Comparison of ENCODE assay signal across 21 cellular contexts in the genomic region with DNA sequence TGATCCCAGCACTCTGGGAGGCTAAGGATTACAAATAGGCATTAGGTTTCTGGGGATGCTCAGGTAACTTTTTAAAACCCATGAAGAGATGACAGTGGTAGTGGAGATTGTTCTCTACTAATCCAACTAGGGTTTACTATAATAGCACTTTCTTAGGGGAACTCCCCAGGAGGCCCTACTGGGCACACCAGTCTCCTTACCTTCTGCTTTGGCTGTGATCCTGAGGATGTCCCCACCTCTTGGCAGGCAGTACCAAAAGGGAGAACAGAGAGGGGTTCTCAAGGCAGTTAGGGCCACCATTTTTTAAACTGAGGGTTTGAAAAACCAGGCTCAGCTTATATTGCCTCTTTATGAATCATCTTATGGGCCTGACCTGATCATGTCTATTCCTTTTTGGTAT. TPM values are rescaled to one million over a fixed set of nuclear protein-coding genes. Genes with fewer than 3 reads are reported as not detected.
DNase-seq lines count a peak whose midpoint lies in the region; ATAC-seq lines count a peak whose summit lies in the region.
"Had no signal": no experiment of that assay in that cellular context is flagged by ENCODE, and none has a peak within 500 bp of the region (broad histone marks: within the 10 kb centered on the region; RNA-seq: fewer than 3 reads in every experiment).

No MANE protein-coding gene starts in this region.

- H2BK12ac ChIP-seq in mesenchymal stem cell (ENCODE audit: low read length in 2 of 2): no peak overlapping the region

- H3K36me3 ChIP-seq in ACC112 (ENCODE audit: insufficient read depth, low read length): peaks cover 26% of the 10 kb centered on the region
- peaks cover 29% of the 10 kb centered on the region for H3K36me3 ChIP-seq in CD4-positive, alpha-beta memory T cell (ENCODE audit: insufficient read depth, low read length)
- peaks cover 12 to 50% of the 10 kb centered on the region in 2 experiments for H3K36me3 ChIP-seq in mesenchymal stem cell (ENCODE audit: control insufficient read depth in 1 of 2, insufficient read depth in 2 of 2, low read depth in 1 of 2, low read length in 2 of 2)

- H3K4ac ChIP-seq in mesenchymal stem cell (ENCODE audit: low read depth in 1 of 2, low read length in 2 of 2): no peak overlapping the region

- CTCF ChIA-PET in CD4-positive, alpha-beta memory T cell (lab: Charles Lee; ENCODE audit: partially characterized antibody): interaction anchor here (1.1 to 1.3 kb wide), 2 partner anchors 96 to 116 kb away, joined by 4 read pairs; no protein-coding TSS in a partner anchor

- H3K79me2 ChIP-seq in ACC112 (ENCODE audit: control insufficient read depth, insufficient read depth, low read length, unreplicated experiment): no peaks in the 10 kb centered on the region

- H3K14ac ChIP-seq in mesenchymal stem cell (ENCODE audit: low read length in 2 of 2): no peak overlapping the region

- H3K4me3 ChIP-seq in ACC112 (ENCODE audit: low read depth, low read length): no peak overlapping the region
- no peak overlapping the region for H3K4me3 ChIP-seq in CD4-positive, alpha-beta memory T cell (ENCODE audit: low read length in 2 of 2)
- no peak overlapping the region for H3K4me3 ChIP-seq in mesenchymal stem cell (ENCODE audit: insufficient read depth in 1 of 2, low read depth in 1 of 2, low read length in 2 of 2)
- H3K4me3 ChIP-seq: ascending aorta, GM23338, left ventricle myocardium inferior, mucosa of descending colon, stomach had no signal

- H3K23ac ChIP-seq in mesenchymal stem cell (ENCODE audit: low read length in 2 of 2): no peak overlapping the region

- H3K4me1 ChIP-seq in ACC112 (ENCODE audit: control insufficient read depth, insufficient read depth, low read length, unreplicated experiment): peaks cover 6% of the 10 kb centered on the region
- peaks cover 5% of the 10 kb centered on the region for H3K4me1 ChIP-seq in CD4-positive, alpha-beta memory T cell (ENCODE audit: insufficient read depth, low read length)
- peaks cover 5% of the 10 kb centered on the region for H3K4me1 ChIP-seq in mesenchymal stem cell (ENCODE audit: control insufficient read depth, insufficient read depth, low read depth, low read length)
- H3K4me1 ChIP-seq: ascending aorta, left ventricle myocardium inferior had no signal

- peak overlapping the region; percentile 19 to 92 (median 74) for H3K27ac Mint-ChIP-seq in CD4-positive, alpha-beta memory T cell
- peak overlapping the region; percentile 38 for H3K27ac Mint-ChIP-seq in activated T-helper 2 cell treated with anti-CD3 and anti-CD28 coated beads, Interferon-gamma antibody, Interleukin-2, Interleukin-4, amounts not matched to agents 10 μg/mL and 5 μg/mL and 100 μg/mL, durations not matched to agents 14 hours and 24 hours and 36 hours
- H3K27ac Mint-ChIP-seq: GM23338 had no signal

- H3K79me1 ChIP-seq in mesenchymal stem cell (replicated peaks; ENCODE audit: low read length, poor library complexity, severe bottlenecking): peaks cover 11% of the 10 kb centered on the region

- ATAC-seq in HG03442 (IDR thresholded peaks at IDR 0.05; ENCODE audit: unreplicated experiment): no peak
- no peak for ATAC-seq in HG03280 (IDR thresholded peaks at IDR 0.05; ENCODE audit: unreplicated experiment)
- no peak for ATAC-seq in GM19463 (IDR thresholded peaks at IDR 0.05; ENCODE audit: unreplicated experiment)
- no peak for ATAC-seq in GM19452 (IDR thresholded peaks at IDR 0.05; ENCODE audit: unreplicated experiment)
- ATAC-seq: GM23338, mucosa of descending colon, right cardiac atrium, Right ventricle myocardium inferior had no signal

- intact Hi-C loops in CD4-positive, alpha-beta memory T cell (cut with micrococcal nuclease): no loop called here
- intact Hi-C loops in activated T-helper 2 cell treated with anti-CD3 and anti-CD28 coated beads, Interferon-gamma antibody, Interleukin-2, Interleukin-4, amounts not matched to agents 10 μg/mL and 5 μg/mL and 100 μg/mL, durations not matched to agents 14 hours and 24 hours and 36 hours (cut with micrococcal nuclease): no loop called here

- peak overlapping the region; percentile 70 for H2AK5ac ChIP-seq in mesenchymal stem cell (ENCODE audit: low read length, severe bottlenecking)

- H3K18ac ChIP-seq in mesenchymal stem cell (ENCODE audit: low read depth in 1 of 2, low read length in 2 of 2): no peak overlapping the region

- H3K4me1 Mint-ChIP-seq in CD4-positive, alpha-beta memory T cell: peaks cover 13 to 19% (median 16%) of the 10 kb centered on the region in 4 donors
- H3K4me1 Mint-ChIP-seq in activated T-helper 2 cell treated with anti-CD3 and anti-CD28 coated beads, Interferon-gamma antibody, Interleukin-2, Interleukin-4, amounts not matched to agents 10 μg/mL and 5 μg/mL and 100 μg/mL, durations not matched to agents 14 hours and 24 hours and 36 hours (ENCODE audit: low read depth): peaks cover 3% of the 10 kb centered on the region

- H4K91ac ChIP-seq in mesenchymal stem cell (ENCODE audit: low read length): no peak overlapping the region

- POLR2A ChIA-PET in CD4-positive, alpha-beta memory T cell (lab: Charles Lee; ENCODE audit: partially characterized antibody): no interaction called here

- H3K27me3 ChIP-seq in ACC112 (ENCODE audit: insufficient read depth, low read length): no peaks in the 10 kb centered on the region
- H3K27me3 ChIP-seq in CD4-positive, alpha-beta memory T cell (ENCODE audit: insufficient read depth, low read length): no peaks in the 10 kb centered on the region
- no peaks in the 10 kb centered on the region for H3K27me3 ChIP-seq in mesenchymal stem cell (ENCODE audit: control insufficient read depth in 1 of 2, insufficient read depth in 1 of 2, low read length in 2 of 2)
- H3K27me3 ChIP-seq: ascending aorta, stomach had no signal

- no peak overlapping the region for H2BK15ac ChIP-seq in mesenchymal stem cell (ENCODE audit: low read depth, poor library complexity, severe bottlenecking)

- no peak overlapping the region for H2BK120ac ChIP-seq in mesenchymal stem cell (ENCODE audit: low read depth, low read length)

- H2AFZ ChIP-seq in ACC112 (ENCODE audit: low read length, unreplicated experiment) (no peak overlapping the region), mesenchymal stem cell (ENCODE audit: low read depth, low read length) (no peak overlapping the region)
- H2AFZ ChIP-seq: GM23338 had no signal

- peak overlapping the region; percentile 37; the same call in 1 of the 2 replicates for H3K27ac ChIP-seq in ACC112 (ENCODE audit: low read depth, low read length)
- H3K27ac ChIP-seq in CD4-positive, alpha-beta memory T cell (ENCODE audit: low read depth, low read length): no peak overlapping the region
- H3K27ac ChIP-seq in mesenchymal stem cell (ENCODE audit: low read length, poor library complexity, severe bottlenecking): no peak overlapping the region
- H3K27ac ChIP-seq: ascending aorta, left ventricle myocardium inferior, stomach had no signal

- H3K9me3 ChIP-seq in CD4-positive, alpha-beta memory T cell (ENCODE audit: control insufficient read depth in 1 of 2, low read length in 2 of 2): no peaks in the 10 kb centered on the region
- H3K9me3 ChIP-seq in mesenchymal stem cell (ENCODE audit: control insufficient read depth, low read length): peaks cover 3% of the 10 kb centered on the region
- H3K9me3 ChIP-seq: ascending aorta, mucosa of descending colon, stomach had no signal

- H3K4me2 ChIP-seq in mesenchymal stem cell (ENCODE audit: low read length, poor library complexity, severe bottlenecking): no peak overlapping the region
- H3K4me2 ChIP-seq: GM23338 had no signal

- no peaks in the 10 kb centered on the region for H3K27me3 Mint-ChIP-seq in CD4-positive, alpha-beta memory T cell
- no peaks in the 10 kb centered on the region for H3K27me3 Mint-ChIP-seq in activated T-helper 2 cell treated with anti-CD3 and anti-CD28 coated beads, Interferon-gamma antibody, Interleukin-2, Interleukin-4, amounts not matched to agents 10 μg/mL and 5 μg/mL and 100 μg/mL, durations not matched to agents 14 hours and 24 hours and 36 hours (ENCODE audit: low read depth)

- no peak overlapping the region for H3K4me3 Mint-ChIP-seq in CD4-positive, alpha-beta memory T cell
- no peak overlapping the region for H3K4me3 Mint-ChIP-seq in activated T-helper 2 cell treated with anti-CD3 and anti-CD28 coated beads, Interferon-gamma antibody, Interleukin-2, Interleukin-4, amounts not matched to agents 10 μg/mL and 5 μg/mL and 100 μg/mL, durations not matched to agents 14 hours and 24 hours and 36 hours (ENCODE audit: low read depth)
- H3K4me3 Mint-ChIP-seq: GM23338 had no signal

- H3K9ac ChIP-seq in mesenchymal stem cell (ENCODE audit: low read length): no peak overlapping the region

- H3K36me3 Mint-ChIP-seq in CD4-positive, alpha-beta memory T cell: peaks cover 61 to 62% of the 10 kb centered on the region in 2 donors
- peaks cover 55% of the 10 kb centered on the region for H3K36me3 Mint-ChIP-seq in activated T-helper 2 cell treated with anti-CD3 and anti-CD28 coated beads, Interferon-gamma antibody, Interleukin-2, Interleukin-4, amounts not matched to agents 10 μg/mL and 5 μg/mL and 100 μg/mL, durations not matched to agents 14 hours and 24 hours and 36 hours (ENCODE audit: low read depth)

- no peak overlapping the region for H2BK5ac ChIP-seq in mesenchymal stem cell (ENCODE audit: low read depth, low read length, poor library complexity, severe bottlenecking)

- no peak for DNase-seq in CD4-positive, alpha-beta memory T cell
- no peak for DNase-seq in activated T-helper 2 cell treated with anti-CD3 and anti-CD28 coated beads, Interferon-gamma antibody, Interleukin-2, Interleukin-4, amounts not matched to agents 10 μg/mL and 5 μg/mL and 100 μg/mL, durations not matched to agents 14 hours and 24 hours and 36 hours (ENCODE audit: low spot score)
- DNase-seq in mesenchymal stem cell: no peak
- DNase-seq: activated CD8-positive, alpha-beta memory T cell treated with anti-CD3 and anti-CD28 coated beads for 24 hours; effector CD8-positive, alpha-beta T cell; glutamatergic neuron; left ventricle myocardium inferior; mucosa of descending colon; NCI-H1105; NCI-H510A; right cardiac atrium; stomach; trophoblast cell had no signal

- no peak overlapping the region for H4K8ac ChIP-seq in mesenchymal stem cell (ENCODE audit: low read length)

- peaks cover 0 to 5% (median 0%) of the 10 kb centered on the region in 8 donors for H3K9me3 Mint-ChIP-seq in CD4-positive, alpha-beta memory T cell
- H3K9me3 Mint-ChIP-seq in activated T-helper 2 cell treated with anti-CD3 and anti-CD28 coated beads, Interferon-gamma antibody, Interleukin-2, Interleukin-4, amounts not matched to agents 10 μg/mL and 5 μg/mL and 100 μg/mL, durations not matched to agents 14 hours and 24 hours and 36 hours: peaks cover 8% of the 10 kb centered on the region
- H3K9me3 Mint-ChIP-seq: GM23338 had no signal

RNA-seq across cellular contexts. Expression of gene FBXL22, which starts 15.0 kb away (rescaled TPM):
- 1 to 10 TPM; 1.9 to 2.2 TPM for total RNA-seq in CD4-positive, alpha-beta memory T cell
- 1 to 10 TPM in 1 of 2 donors, under 1 TPM in 1; 0.50 to 2.0 TPM for polyA plus RNA-seq in CD4-positive, alpha-beta memory T cell
- total RNA-seq in activated T-helper 2 cell treated with anti-CD3 and anti-CD28 coated beads, Interferon-gamma antibody, Interleukin-2, Interleukin-4, amounts not matched to agents 10 μg/mL and 5 μg/mL and 100 μg/mL, durations not matched to agents 14 hours and 24 hours and 36 hours: 0.71 and 0.78 TPM in 2 replicates
- 0.11 TPM for polyA plus RNA-seq in mesenchymal stem cell (2013, experiment 1 of 2)
- 0.10 TPM for polyA plus RNA-seq in mesenchymal stem cell (2013, experiment 2 of 2)
- total RNA-seq: GM23338 had no signal
